1 cellular context compared by ENCODE assay signal in the genomic region with DNA sequence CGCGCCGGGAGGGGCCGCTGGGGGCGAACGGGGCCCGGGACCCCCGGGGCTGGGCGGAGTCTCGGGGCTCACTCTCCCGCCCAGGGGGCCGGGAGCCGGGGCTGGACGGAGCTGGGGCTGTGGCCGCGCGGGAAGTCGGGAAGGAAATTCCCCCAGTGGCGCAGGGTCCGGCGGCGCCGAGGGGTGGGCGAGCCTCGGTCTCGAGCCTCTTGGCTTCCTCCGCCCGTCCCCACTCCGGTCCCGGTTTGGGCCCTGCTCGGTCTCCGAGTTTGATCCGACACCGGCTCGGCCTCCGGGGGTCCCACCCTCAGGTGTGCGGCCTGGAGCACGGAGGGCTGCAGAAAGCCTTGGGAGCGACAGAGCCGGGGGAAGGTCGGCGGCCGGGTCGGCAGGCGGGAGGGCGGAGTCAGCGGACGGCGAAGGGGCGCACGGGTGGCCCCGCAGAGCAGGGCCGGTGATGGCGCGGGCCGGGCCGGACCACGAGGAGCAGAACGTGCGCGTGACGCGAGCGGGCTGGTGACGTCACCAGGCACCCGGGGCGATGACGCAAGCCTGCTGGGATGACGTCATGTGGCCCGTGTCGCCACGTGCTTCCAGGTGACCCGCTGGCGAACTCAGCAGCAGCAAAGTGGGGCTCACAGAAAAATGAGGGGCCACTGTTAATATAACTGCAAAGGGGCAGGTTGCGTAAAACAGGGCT.
TF ChIP-seq lines count a peak whose summit lies in the region.

No MANE protein-coding gene starts in this region.

TF ChIP-seq in K562, 482 proteins besides CTCF, POLR2A, EP300 and RAD21 (continued from another document and continues in another):
- TF ChIP-seq, protein P1, sequence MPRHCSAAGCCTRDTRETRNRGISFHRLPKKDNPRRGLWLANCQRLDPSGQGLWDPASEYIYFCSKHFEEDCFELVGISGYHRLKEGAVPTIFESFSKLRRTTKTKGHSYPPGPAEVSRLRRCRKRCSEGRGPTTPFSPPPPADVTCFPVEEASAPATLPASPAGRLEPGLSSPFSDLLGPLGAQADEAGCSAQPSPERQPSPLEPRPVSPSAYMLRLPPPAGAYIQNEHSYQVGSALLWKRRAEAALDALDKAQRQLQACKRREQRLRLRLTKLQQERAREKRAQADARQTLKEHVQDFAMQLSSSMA (CRISPR knock-in tag; IDR thresholded peaks at IDR 0.05) = no peak
- no peak for TF ChIP-seq SPI1 (IDR thresholded peaks at IDR 0.05; ENCODE audit: borderline replicate concordance, low read depth, low read length)
- TF ChIP-seq L3MBTL2 (IDR thresholded peaks at IDR 0.05) = peak; percentile 99
- TF ChIP-seq, protein P2, sequence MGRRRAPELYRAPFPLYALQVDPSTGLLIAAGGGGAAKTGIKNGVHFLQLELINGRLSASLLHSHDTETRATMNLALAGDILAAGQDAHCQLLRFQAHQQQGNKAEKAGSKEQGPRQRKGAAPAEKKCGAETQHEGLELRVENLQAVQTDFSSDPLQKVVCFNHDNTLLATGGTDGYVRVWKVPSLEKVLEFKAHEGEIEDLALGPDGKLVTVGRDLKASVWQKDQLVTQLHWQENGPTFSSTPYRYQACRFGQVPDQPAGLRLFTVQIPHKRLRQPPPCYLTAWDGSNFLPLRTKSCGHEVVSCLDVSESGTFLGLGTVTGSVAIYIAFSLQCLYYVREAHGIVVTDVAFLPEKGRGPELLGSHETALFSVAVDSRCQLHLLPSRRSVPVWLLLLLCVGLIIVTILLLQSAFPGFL (CRISPR knock-in tag; IDR thresholded peaks at IDR 0.05) = peak; percentile 97; the same call in 1 of the 2 replicates
- TF ChIP-seq ZBTB7A (IDR thresholded peaks at IDR 0.05; ENCODE audit: borderline replicate concordance, control insufficient read depth, low read depth, low read length) = peak; percentile 87
- peak; percentile 85; the same call in 1 of the 2 replicates for TF ChIP-seq RNF2 (IDR thresholded peaks at IDR 0.05)
- peak; percentile 63 for TF ChIP-seq PML (IDR thresholded peaks at IDR 0.05; ENCODE audit: low read length)
- TF ChIP-seq CBX2 (IDR thresholded peaks at IDR 0.05; ENCODE audit: insufficient read depth, low read length, poor library complexity, severe bottlenecking) = no peak
- TF ChIP-seq, protein P3, sequence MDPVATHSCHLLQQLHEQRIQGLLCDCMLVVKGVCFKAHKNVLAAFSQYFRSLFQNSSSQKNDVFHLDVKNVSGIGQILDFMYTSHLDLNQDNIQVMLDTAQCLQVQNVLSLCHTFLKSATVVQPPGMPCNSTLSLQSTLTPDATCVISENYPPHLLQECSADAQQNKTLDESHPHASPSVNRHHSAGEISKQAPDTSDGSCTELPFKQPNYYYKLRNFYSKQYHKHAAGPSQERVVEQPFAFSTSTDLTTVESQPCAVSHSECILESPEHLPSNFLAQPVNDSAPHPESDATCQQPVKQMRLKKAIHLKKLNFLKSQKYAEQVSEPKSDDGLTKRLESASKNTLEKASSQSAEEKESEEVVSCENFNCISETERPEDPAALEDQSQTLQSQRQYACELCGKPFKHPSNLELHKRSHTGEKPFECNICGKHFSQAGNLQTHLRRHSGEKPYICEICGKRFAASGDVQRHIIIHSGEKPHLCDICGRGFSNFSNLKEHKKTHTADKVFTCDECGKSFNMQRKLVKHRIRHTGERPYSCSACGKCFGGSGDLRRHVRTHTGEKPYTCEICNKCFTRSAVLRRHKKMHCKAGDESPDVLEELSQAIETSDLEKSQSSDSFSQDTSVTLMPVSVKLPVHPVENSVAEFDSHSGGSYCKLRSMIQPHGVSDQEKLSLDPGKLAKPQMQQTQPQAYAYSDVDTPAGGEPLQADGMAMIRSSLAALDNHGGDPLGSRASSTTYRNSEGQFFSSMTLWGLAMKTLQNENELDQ (CRISPR knock-in tag; IDR thresholded peaks at IDR 0.05; ENCODE audit: borderline replicate concordance) = peak; percentile 94; the same call in 1 of the 2 replicates
- TF ChIP-seq PCBP1 (IDR thresholded peaks at IDR 0.05; ENCODE audit: low read depth, low read length, poor library complexity, severe bottlenecking) = peak; percentile 87
- no peak for TF ChIP-seq COPS2 (conservative IDR thresholded peaks at IDR 0.05)
- peak; percentile 95 for TF ChIP-seq ESRRA (IDR thresholded peaks at IDR 0.05; ENCODE audit: borderline replicate concordance, low read depth)
- no peak for TF ChIP-seq HDAC6 (IDR thresholded peaks at IDR 0.05; ENCODE audit: low read depth, low read length)
- TF ChIP-seq ZNF24 (IDR thresholded peaks at IDR 0.05) = 0 out of 2 replicates have a peak, but pooled peaks have one; percentile 28
- no peak; the same call in 1 of the 2 replicates for TF ChIP-seq ETV1 (tag; conservative IDR thresholded peaks at IDR 0.05; ENCODE audit: low read depth)
- TF ChIP-seq, protein P4, sequence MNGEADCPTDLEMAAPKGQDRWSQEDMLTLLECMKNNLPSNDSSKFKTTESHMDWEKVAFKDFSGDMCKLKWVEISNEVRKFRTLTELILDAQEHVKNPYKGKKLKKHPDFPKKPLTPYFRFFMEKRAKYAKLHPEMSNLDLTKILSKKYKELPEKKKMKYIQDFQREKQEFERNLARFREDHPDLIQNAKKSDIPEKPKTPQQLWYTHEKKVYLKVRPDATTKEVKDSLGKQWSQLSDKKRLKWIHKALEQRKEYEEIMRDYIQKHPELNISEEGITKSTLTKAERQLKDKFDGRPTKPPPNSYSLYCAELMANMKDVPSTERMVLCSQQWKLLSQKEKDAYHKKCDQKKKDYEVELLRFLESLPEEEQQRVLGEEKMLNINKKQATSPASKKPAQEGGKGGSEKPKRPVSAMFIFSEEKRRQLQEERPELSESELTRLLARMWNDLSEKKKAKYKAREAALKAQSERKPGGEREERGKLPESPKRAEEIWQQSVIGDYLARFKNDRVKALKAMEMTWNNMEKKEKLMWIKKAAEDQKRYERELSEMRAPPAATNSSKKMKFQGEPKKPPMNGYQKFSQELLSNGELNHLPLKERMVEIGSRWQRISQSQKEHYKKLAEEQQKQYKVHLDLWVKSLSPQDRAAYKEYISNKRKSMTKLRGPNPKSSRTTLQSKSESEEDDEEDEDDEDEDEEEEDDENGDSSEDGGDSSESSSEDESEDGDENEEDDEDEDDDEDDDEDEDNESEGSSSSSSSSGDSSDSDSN (IDR thresholded peaks at IDR 0.05; ENCODE audit: borderline replicate concordance in 1 of 2, low read depth in 2 of 2, low read length in 2 of 2) = 0 out of 4 replicates have a peak, but pooled peaks of 1 of the 2 experiments have one; percentile 23
- TF ChIP-seq MBD2 (IDR thresholded peaks at IDR 0.05; ENCODE audit: borderline replicate concordance, low read depth) = peak; percentile 79; the same call in 1 of the 2 replicates
- peak; percentile 96 for TF ChIP-seq ATF1 (CRISPR knock-in tag; IDR thresholded peaks at IDR 0.05)
- TF ChIP-seq ATF1 (tag; IDR thresholded peaks at IDR 0.05) = peak; percentile 100
- TF ChIP-seq, protein P5, sequence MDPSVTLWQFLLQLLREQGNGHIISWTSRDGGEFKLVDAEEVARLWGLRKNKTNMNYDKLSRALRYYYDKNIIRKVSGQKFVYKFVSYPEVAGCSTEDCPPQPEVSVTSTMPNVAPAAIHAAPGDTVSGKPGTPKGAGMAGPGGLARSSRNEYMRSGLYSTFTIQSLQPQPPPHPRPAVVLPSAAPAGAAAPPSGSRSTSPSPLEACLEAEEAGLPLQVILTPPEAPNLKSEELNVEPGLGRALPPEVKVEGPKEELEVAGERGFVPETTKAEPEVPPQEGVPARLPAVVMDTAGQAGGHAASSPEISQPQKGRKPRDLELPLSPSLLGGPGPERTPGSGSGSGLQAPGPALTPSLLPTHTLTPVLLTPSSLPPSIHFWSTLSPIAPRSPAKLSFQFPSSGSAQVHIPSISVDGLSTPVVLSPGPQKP (CRISPR knock-in tag; IDR thresholded peaks at IDR 0.05) = peak; percentile 80; the same call in 1 of the 2 replicates
- TF ChIP-seq ZNF274 (IDR thresholded peaks at IDR 0.05; ENCODE audit: borderline replicate concordance, low read depth, low read length) = no peak
- 0 out of 2 replicates have a peak, but pooled peaks have one; percentile 78 for TF ChIP-seq ZC3H11A (IDR thresholded peaks at IDR 0.05; ENCODE audit: low read depth, low read length)
- no peak for TF ChIP-seq RBM34 (IDR thresholded peaks at IDR 0.05; ENCODE audit: borderline replicate concordance, insufficient read depth, low read length)
- no peak for TF ChIP-seq ETS2 (tag; IDR thresholded peaks at IDR 0.05; ENCODE audit: borderline replicate concordance, poor library complexity, severe bottlenecking)
- no peak for TF ChIP-seq NCOA4 (IDR thresholded peaks at IDR 0.05; ENCODE audit: partially characterized antibody)
- TF ChIP-seq SAFB2 (IDR thresholded peaks at IDR 0.05; ENCODE audit: borderline replicate concordance, low read depth, low read length, severe bottlenecking) = no peak
- TF ChIP-seq POLR2AphosphoS2 (IDR thresholded peaks at IDR 0.05; ENCODE audit: low read length) = no peak
- peak; percentile 62 for TF ChIP-seq DPF2 (IDR thresholded peaks at IDR 0.05)
- TF ChIP-seq, protein P6, sequence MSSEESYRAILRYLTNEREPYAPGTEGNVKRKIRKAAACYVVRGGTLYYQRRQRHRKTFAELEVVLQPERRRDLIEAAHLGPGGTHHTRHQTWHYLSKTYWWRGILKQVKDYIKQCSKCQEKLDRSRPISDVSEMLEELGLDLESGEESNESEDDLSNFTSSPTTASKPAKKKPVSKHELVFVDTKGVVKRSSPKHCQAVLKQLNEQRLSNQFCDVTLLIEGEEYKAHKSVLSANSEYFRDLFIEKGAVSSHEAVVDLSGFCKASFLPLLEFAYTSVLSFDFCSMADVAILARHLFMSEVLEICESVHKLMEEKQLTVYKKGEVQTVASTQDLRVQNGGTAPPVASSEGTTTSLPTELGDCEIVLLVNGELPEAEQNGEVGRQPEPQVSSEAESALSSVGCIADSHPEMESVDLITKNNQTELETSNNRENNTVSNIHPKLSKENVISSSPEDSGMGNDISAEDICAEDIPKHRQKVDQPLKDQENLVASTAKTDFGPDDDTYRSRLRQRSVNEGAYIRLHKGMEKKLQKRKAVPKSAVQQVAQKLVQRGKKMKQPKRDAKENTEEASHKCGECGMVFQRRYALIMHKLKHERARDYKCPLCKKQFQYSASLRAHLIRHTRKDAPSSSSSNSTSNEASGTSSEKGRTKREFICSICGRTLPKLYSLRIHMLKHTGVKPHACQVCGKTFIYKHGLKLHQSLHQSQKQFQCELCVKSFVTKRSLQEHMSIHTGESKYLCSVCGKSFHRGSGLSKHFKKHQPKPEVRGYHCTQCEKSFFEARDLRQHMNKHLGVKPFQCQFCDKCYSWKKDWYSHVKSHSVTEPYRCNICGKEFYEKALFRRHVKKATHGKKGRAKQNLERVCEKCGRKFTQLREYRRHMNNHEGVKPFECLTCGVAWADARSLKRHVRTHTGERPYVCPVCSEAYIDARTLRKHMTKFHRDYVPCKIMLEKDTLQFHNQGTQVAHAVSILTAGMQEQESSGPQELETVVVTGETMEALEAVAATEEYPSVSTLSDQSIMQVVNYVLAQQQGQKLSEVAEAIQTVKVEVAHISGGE (CRISPR knock-in tag; IDR thresholded peaks at IDR 0.05) = peak in 1 of 3 experiments; percentile 76; a peak in 2 of 6 replicates
- TF ChIP-seq THAP12 (CRISPR knock-in tag; IDR thresholded peaks at IDR 0.05) = peak; percentile 51; the same call in 1 of the 2 replicates
- peak; percentile 51; the same call in 1 of the 2 replicates for TF ChIP-seq ZNF324 (CRISPR knock-in tag; IDR thresholded peaks at IDR 0.05)
- TF ChIP-seq ZNF507 (tag; conservative IDR thresholded peaks at IDR 0.05) = no peak
- TF ChIP-seq SMARCE1 (IDR thresholded peaks at IDR 0.05) = 0 out of 2 replicates have a peak, but pooled peaks have one; percentile 43
- TF ChIP-seq BRF2 (IDR thresholded peaks at IDR 0.05; ENCODE audit: borderline replicate concordance, insufficient read depth, insufficient read length) = no peak
- no peak for TF ChIP-seq FIP1L1 (IDR thresholded peaks at IDR 0.05; ENCODE audit: low read depth, low read length, poor library complexity, severe bottlenecking)
- peak; percentile 80 for TF ChIP-seq ZNF175 (CRISPR knock-in tag; IDR thresholded peaks at IDR 0.05; ENCODE audit: low read depth)
- TF ChIP-seq, protein P7, sequence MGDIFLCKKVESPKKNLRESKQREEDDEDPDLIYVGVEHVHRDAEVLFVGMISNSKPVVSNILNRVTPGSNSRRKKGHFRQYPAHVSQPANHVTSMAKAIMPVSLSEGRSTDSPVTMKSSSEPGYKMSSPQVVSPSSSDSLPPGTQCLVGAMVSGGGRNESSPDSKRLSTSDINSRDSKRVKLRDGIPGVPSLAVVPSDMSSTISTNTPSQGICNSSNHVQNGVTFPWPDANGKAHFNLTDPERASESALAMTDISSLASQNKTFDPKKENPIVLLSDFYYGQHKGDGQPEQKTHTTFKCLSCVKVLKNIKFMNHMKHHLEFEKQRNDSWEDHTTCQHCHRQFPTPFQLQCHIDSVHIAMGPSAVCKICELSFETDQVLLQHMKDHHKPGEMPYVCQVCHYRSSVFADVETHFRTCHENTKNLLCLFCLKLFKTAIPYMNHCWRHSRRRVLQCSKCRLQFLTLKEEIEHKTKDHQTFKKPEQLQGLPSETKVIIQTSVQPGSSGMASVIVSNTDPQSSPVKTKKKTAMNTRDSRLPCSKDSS (IDR thresholded peaks at IDR 0.05; ENCODE audit: low read depth, partially characterized antibody) = no peak
- TF ChIP-seq MYC (IDR thresholded peaks at IDR 0.05; ENCODE audit: low read depth, low read length) = peak; percentile 100
- TF ChIP-seq MYC (CRISPR knock-in tag; IDR thresholded peaks at IDR 0.05; ENCODE audit: borderline replicate concordance, low read depth) = peak; percentile 95; the same call in 1 of the 2 replicates
- TF ChIP-seq KAT2B (IDR thresholded peaks at IDR 0.05; ENCODE audit: low read depth, low read length) = no peak
- peak; percentile 33 for TF ChIP-seq ASH1L (IDR thresholded peaks at IDR 0.05; ENCODE audit: borderline replicate concordance, low read depth, partially characterized antibody)
